In the genomic region with DNA sequence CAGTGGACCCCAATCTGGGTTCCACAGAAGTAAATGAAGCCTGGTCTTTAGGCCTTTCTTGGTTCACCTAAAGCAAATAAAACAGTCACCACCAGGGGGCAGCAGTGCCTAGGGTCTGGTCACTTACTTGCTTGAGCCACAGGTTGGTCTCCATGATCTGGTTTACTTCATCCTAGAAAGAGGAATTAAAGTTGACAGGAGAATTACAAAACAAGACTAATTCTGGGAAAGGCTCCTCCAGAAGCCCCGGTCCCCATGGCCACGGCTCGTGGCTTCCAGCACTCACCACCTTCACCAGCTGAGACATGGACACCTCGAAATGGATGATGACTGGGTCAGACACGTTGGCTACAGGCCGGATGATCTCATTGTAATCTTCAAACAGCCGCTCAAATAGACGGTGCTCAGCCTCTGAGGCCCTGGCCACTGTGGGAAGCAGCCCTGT, we compare ENCODE assay signal across 1 cellular context.
TF ChIP-seq lines count a peak whose summit lies in the region.

No MANE protein-coding gene starts in this region.

TF ChIP-seq in HEK293, 187 proteins besides CTCF, POLR2A, EP300 and RAD21 (continued from another document):
- TF ChIP-seq, protein P1, sequence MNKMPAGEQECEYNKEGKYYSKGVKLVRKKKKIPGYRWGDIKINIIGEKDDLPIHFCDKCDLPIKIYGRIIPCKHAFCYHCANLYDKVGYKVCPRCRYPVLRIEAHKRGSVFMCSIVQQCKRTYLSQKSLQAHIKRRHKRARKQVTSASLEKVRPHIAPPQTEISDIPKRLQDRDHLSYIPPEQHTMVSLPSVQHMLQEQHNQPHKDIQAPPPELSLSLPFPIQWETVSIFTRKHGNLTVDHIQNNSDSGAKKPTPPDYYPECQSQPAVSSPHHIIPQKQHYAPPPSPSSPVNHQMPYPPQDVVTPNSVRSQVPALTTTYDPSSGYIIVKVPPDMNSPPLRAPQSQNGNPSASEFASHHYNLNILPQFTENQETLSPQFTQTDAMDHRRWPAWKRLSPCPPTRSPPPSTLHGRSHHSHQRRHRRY (tag by site-specific recombination; IDR thresholded peaks at IDR 0.05) = no peak
- TF ChIP-seq ZEB2 (tag by site-specific recombination; IDR thresholded peaks at IDR 0.05) (0 out of 2 replicates have a peak, but pooled peaks have one; percentile 20), YY1 (tag by site-specific recombination; IDR thresholded peaks at IDR 0.05) (no peak), PBX3 (CRISPR knock-in tag; IDR thresholded peaks at IDR 0.05) (no peak), ZFP3 (tag by site-specific recombination; IDR thresholded peaks at IDR 0.05; ENCODE audit: low read depth) (no peak), ZSCAN5A (tag by site-specific recombination; IDR thresholded peaks at IDR 0.05) (no peak), ZNF174 (tag by site-specific recombination; IDR thresholded peaks at IDR 0.05) (no peak), HOXA7 (CRISPR knock-in tag; IDR thresholded peaks at IDR 0.05; ENCODE audit: borderline replicate concordance) (no peak), ZNF624 (tag by site-specific recombination; IDR thresholded peaks at IDR 0.05) (no peak), ZNF146 (tag by site-specific recombination; IDR thresholded peaks at IDR 0.05) (no peak), YY2 (tag by site-specific recombination; IDR thresholded peaks at IDR 0.05) (no peak), ZNF280C (tag by site-specific recombination; IDR thresholded peaks at IDR 0.05) (no peak), BCL11A (tag by site-specific recombination; IDR thresholded peaks at IDR 0.05; ENCODE audit: low read depth) (no peak), ZSCAN4 (tag by site-specific recombination; IDR thresholded peaks at IDR 0.05) (no peak), ZNF544 (tag by site-specific recombination; IDR thresholded peaks at IDR 0.05) (no peak), ZNF112 (tag by site-specific recombination; IDR thresholded peaks at IDR 0.05) (no peak), ZNF302 (tag by site-specific recombination; IDR thresholded peaks at IDR 0.05; ENCODE audit: low read depth) (no peak), SCRT1 (tag by site-specific recombination; IDR thresholded peaks at IDR 0.05; ENCODE audit: borderline replicate concordance) (peak; percentile 93), PRDM2 (tag by site-specific recombination; IDR thresholded peaks at IDR 0.05; ENCODE audit: borderline replicate concordance) (no peak), KLF10 (tag by site-specific recombination; IDR thresholded peaks at IDR 0.05) (no peak), ZNF791 (tag by site-specific recombination; IDR thresholded peaks at IDR 0.05) (no peak), KLF17 (tag by site-specific recombination; IDR thresholded peaks at IDR 0.05) (no peak), ZNF558 (tag by site-specific recombination; IDR thresholded peaks at IDR 0.05) (no peak), ZNF404 (tag by site-specific recombination; IDR thresholded peaks at IDR 0.05) (no peak), ZNF701 (tag by site-specific recombination; IDR thresholded peaks at IDR 0.05) (no peak), ZSCAN30 (tag by site-specific recombination; IDR thresholded peaks at IDR 0.05) (0 out of 2 replicates have a peak, but pooled peaks have one; percentile 16), ZBTB20 (tag by site-specific recombination; IDR thresholded peaks at IDR 0.05) (no peak), ZNF473 (tag by site-specific recombination; IDR thresholded peaks at IDR 0.05) (no peak), ZNF571 (tag by site-specific recombination; IDR thresholded peaks at IDR 0.05) (no peak), ZNF266 (tag by site-specific recombination; IDR thresholded peaks at IDR 0.05; ENCODE audit: low read depth) (no peak), ZNF16 (tag by site-specific recombination; IDR thresholded peaks at IDR 0.05; ENCODE audit: low read depth) (no peak), ZNF138 (tag by site-specific recombination; IDR thresholded peaks at IDR 0.05; ENCODE audit: borderline replicate concordance) (no peak), ZNF610 (tag by site-specific recombination; IDR thresholded peaks at IDR 0.05; ENCODE audit: borderline replicate concordance) (no peak), AEBP2 (tag by site-specific recombination; IDR thresholded peaks at IDR 0.05; ENCODE audit: borderline replicate concordance) (no peak), ZNF501 (tag by site-specific recombination; IDR thresholded peaks at IDR 0.05) (no peak), GLI4 (tag by site-specific recombination; IDR thresholded peaks at IDR 0.05) (no peak)
- TF ChIP-seq, protein P2, sequence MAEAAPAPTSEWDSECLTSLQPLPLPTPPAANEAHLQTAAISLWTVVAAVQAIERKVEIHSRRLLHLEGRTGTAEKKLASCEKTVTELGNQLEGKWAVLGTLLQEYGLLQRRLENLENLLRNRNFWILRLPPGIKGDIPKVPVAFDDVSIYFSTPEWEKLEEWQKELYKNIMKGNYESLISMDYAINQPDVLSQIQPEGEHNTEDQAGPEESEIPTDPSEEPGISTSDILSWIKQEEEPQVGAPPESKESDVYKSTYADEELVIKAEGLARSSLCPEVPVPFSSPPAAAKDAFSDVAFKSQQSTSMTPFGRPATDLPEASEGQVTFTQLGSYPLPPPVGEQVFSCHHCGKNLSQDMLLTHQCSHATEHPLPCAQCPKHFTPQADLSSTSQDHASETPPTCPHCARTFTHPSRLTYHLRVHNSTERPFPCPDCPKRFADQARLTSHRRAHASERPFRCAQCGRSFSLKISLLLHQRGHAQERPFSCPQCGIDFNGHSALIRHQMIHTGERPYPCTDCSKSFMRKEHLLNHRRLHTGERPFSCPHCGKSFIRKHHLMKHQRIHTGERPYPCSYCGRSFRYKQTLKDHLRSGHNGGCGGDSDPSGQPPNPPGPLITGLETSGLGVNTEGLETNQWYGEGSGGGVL (tag by site-specific recombination; IDR thresholded peaks at IDR 0.05) = no peak
TF ChIP-seq in HEK293: peak in this region for 11.
